8 cellular contexts compared by ENCODE assay signal in the genomic region with DNA sequence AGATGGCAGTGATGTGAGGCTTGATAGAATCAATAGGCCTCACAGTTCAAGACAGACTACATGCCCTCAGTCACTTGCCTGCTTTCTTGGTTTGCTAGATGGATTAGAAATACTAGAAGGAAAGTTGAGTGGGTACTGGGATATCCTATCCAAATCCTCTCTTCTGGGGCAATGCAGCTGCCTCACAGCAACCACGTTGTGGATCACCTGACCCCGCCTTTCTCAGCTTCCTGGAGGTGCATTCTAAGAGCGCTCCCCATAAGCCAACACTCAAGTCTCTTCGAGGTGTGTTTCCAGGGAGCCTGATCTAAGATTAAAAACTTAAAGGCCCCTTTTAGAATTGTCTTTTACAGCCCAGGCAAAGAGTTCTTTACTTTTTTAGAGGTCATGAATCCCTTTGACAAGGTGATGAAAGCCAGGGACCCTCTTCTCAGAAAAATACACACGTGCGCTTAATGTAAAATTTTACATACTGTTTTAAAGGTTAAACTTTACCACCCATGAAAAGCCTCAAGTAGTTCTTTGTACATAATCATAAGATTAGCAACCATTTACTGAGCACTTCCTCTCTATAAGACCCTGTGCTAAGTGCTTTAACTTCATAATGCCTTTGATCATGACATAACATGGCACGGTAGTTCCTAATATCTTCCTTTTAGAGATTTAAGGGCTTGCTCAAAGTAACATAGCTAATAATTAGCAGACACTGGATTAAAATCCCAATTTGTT. TPM values are rescaled to one million over a fixed set of nuclear protein-coding genes. Genes with fewer than 3 reads are reported as not detected.
DNase-seq lines count a peak whose midpoint lies in the region; ATAC-seq and TF ChIP-seq lines count a peak whose summit lies in the region.

No MANE protein-coding gene starts in this region.

- H4K8ac ChIP-seq in H9 (replicated peaks; ENCODE audit: insufficient read length, low read depth, low read length): no peak overlapping the region

- H2BK120ac ChIP-seq in H9 (ENCODE audit: low read depth, low read length, poor library complexity, severe bottlenecking): no peak overlapping the region

- peaks cover 25 to 28% of the 10 kb centered on the region in 2 experiments for H3K4me1 Mint-ChIP-seq in H9
- peaks cover 42% of the 10 kb centered on the region for H3K4me1 Mint-ChIP-seq in central memory CD8-positive, alpha-beta T cell
- peaks cover 33 to 62% (median 53%) of the 10 kb centered on the region in 4 donors for H3K4me1 Mint-ChIP-seq in naive thymus-derived CD8-positive, alpha-beta T cell

- H2AK5ac ChIP-seq in H9 (ENCODE audit: insufficient read length, low read length): no peak overlapping the region

- peaks cover 39 to 46% (median 40%) of the 10 kb centered on the region in 3 experiments for H3K36me3 Mint-ChIP-seq in H9 (ENCODE audit: insufficient read depth in 1 of 3, low read depth in 3 of 3)
- peaks cover 45% of the 10 kb centered on the region for H3K36me3 Mint-ChIP-seq in central memory CD8-positive, alpha-beta T cell (ENCODE audit: insufficient read depth)
- peaks cover 16 to 61% (median 32%) of the 10 kb centered on the region in 3 donors for H3K36me3 Mint-ChIP-seq in naive thymus-derived CD8-positive, alpha-beta T cell

- peak; percentile 4 for ATAC-seq in SK-N-SH treated with all-trans-retinoic acid at 6 μM for 48 hours
- ATAC-seq in central memory CD8-positive, alpha-beta T cell (replicated peaks; ENCODE audit: extremely low read depth, poor library complexity, severe bottlenecking): peak; percentile 15
- ATAC-seq in naive thymus-derived CD8-positive, alpha-beta T cell: peak; percentile 51

- no peak overlapping the region for H3K4ac ChIP-seq in H9 (ENCODE audit: low read depth, low read length)

- no peak overlapping the region for H3K56ac ChIP-seq in H9 (ENCODE audit: insufficient read length, low read depth, low read length)

- H2BK5ac ChIP-seq in H9 (ENCODE audit: insufficient read length, low read length): no peak overlapping the region

- H3K9me3 Mint-ChIP-seq in H9: peaks cover 9 to 13% of the 10 kb centered on the region in 2 experiments
- no peaks in the 10 kb centered on the region for H3K9me3 Mint-ChIP-seq in central memory CD8-positive, alpha-beta T cell
- H3K9me3 Mint-ChIP-seq in naive thymus-derived CD8-positive, alpha-beta T cell: peaks cover 0 to 11% (median 3%) of the 10 kb centered on the region in 9 donors

- H3K4me3 Mint-ChIP-seq in H9: peak overlapping the region; percentile 94 to 100; a peak in 4 of 5 replicates
- peak overlapping the region; percentile 92 for H3K4me3 Mint-ChIP-seq in central memory CD8-positive, alpha-beta T cell
- H3K4me3 Mint-ChIP-seq in naive thymus-derived CD8-positive, alpha-beta T cell: peak overlapping the region; percentile 89 to 98 (median 95)

- H3K27me3 Mint-ChIP-seq in H9 (ENCODE audit: low read depth): no peaks in the 10 kb centered on the region
- no peaks in the 10 kb centered on the region for H3K27me3 Mint-ChIP-seq in central memory CD8-positive, alpha-beta T cell
- H3K27me3 Mint-ChIP-seq in naive thymus-derived CD8-positive, alpha-beta T cell: no peaks in the 10 kb centered on the region

- H2BK20ac ChIP-seq in H9 (ENCODE audit: low read depth, low read length, poor library complexity, severe bottlenecking): peak overlapping the region; percentile 83

- peaks cover 3% of the 10 kb centered on the region for H3K79me1 ChIP-seq in H9 (ENCODE audit: insufficient read depth, low read depth, low read length, poor library complexity, severe bottlenecking)

- H3K14ac ChIP-seq in H9 (ENCODE audit: insufficient read depth, low read length): no peak overlapping the region

- no peak overlapping the region for H3K23ac ChIP-seq in H9 (ENCODE audit: insufficient read length, low read depth, low read length)

- H4K91ac ChIP-seq in H9 (ENCODE audit: insufficient read length, low read depth, low read length): no peak overlapping the region

- peaks cover 30 to 37% (median 35%) of the 10 kb centered on the region in 11 experiments for H3K36me3 ChIP-seq in BLaER1 treated with 17β-estradiol and CSF1 and Interleukin-3, amounts not matched to agents 10 nM and 100 nM

- no peak for TF ChIP-seq CTCF in H9 (conservative IDR thresholded peaks at IDR 0.05)

- no peak for DNase-seq in H9
- no peak for DNase-seq in central memory CD8-positive, alpha-beta T cell (ENCODE audit: low spot score in 2 of 2)
- DNase-seq in naive thymus-derived CD8-positive, alpha-beta T cell: peak in 9 of 10 donors; percentile 12 to 69 (median 28)
- no peak for DNase-seq in NCI-H345 (lab: John Stamatoyannopoulos, UW)
- DNase-seq in NCI-H2029 treated with DMSO at 0.1 percent for 48 hours (lab: John Stamatoyannopoulos, UW): no peak
- DNase-seq in NCI-H128 (lab: John Stamatoyannopoulos, UW; ENCODE audit: unreplicated experiment): no peak

- H2AFZ ChIP-seq in H9 (ENCODE audit: low read length): peak overlapping the region; percentile 23

- H3K79me2 ChIP-seq in H9 (ENCODE audit: insufficient read depth, low read length): peaks cover 15% of the 10 kb centered on the region; the same call in 1 of the 2 replicates

- H3K27me3 ChIP-seq in BLaER1 treated with 17β-estradiol and CSF1 and Interleukin-3, amounts not matched to agents 10 nM and 100 nM: no peaks in the 10 kb centered on the region
- no peaks in the 10 kb centered on the region for H3K27me3 ChIP-seq in H9 (ENCODE audit: insufficient read depth, low read length)

- no peak overlapping the region for H3K18ac ChIP-seq in H9 (ENCODE audit: insufficient read length, low read depth, low read length)

- H3T11ph ChIP-seq in H9 (ENCODE audit: low read length): no peak overlapping the region

- peak overlapping the region; percentile 76 to 93 (median 86) for H3K4me3 ChIP-seq in BLaER1 treated with 17β-estradiol and CSF1 and Interleukin-3, amounts not matched to agents 10 nM and 100 nM

- H3K27ac Mint-ChIP-seq in H9: no peak overlapping the region
- peak overlapping the region; percentile 90 for H3K27ac Mint-ChIP-seq in central memory CD8-positive, alpha-beta T cell (ENCODE audit: low read depth)
- H3K27ac Mint-ChIP-seq in naive thymus-derived CD8-positive, alpha-beta T cell: peak overlapping the region; percentile 93 to 99 (median 98)

- no CpG with 5 or more reads among the region's 7 CpGs for WGBS in H9 (ENCODE audit: extremely low coverage, insufficient read length, low lambda C conversion rate)

- peaks cover 36 to 46% (median 40%) of the 10 kb centered on the region in 10 experiments for H3K4me1 ChIP-seq in BLaER1 treated with 17β-estradiol and CSF1 and Interleukin-3, amounts not matched to agents 10 nM and 100 nM
- peaks cover 2% of the 10 kb centered on the region; the same call in 1 of the 2 replicates for H3K4me1 ChIP-seq in H9 (ENCODE audit: insufficient read depth, low read length)

- H2BK12ac ChIP-seq in H9 (ENCODE audit: insufficient read length, low read depth, low read length): no peak overlapping the region

- H3K9me3 ChIP-seq in BLaER1 treated with 17β-estradiol and CSF1 and Interleukin-3, amounts not matched to agents 10 nM and 100 nM (replicated peaks in 1 of 11): peaks cover 20 to 31% (median 26%) of the 10 kb centered on the region in 11 experiments
- no peaks in the 10 kb centered on the region for H3K9me3 ChIP-seq in H9 (ENCODE audit: control insufficient read depth, low read depth, low read length)

- POLR2A ChIA-PET in naive thymus-derived CD8-positive, alpha-beta T cell (lab: Charles Lee): interaction anchor here (0.6 to 2.4 kb wide), 12 partner anchors 8 to 1063 kb away, joined by 3 to 13 read pairs (median 6); partner anchors contain the start of genes OSTC and PAPSS1

- peak overlapping the region in 10 of 11 experiments; percentile 40 to 96 (median 62); a peak in 13 of 22 replicates for H3K9ac ChIP-seq in BLaER1 treated with 17β-estradiol and CSF1 and Interleukin-3, amounts not matched to agents 10 nM and 100 nM
- no peak overlapping the region for H3K9ac ChIP-seq in H9 (ENCODE audit: extremely low read depth, insufficient read length, low read length)

- peak overlapping the region; percentile 49 to 84 (median 72) for H3K4me2 ChIP-seq in BLaER1 treated with 17β-estradiol and CSF1 and Interleukin-3, amounts not matched to agents 10 nM and 100 nM
- H3K4me2 ChIP-seq in H9 (ENCODE audit: insufficient read depth, insufficient read length, low read length): peak overlapping the region; percentile 86

- H4K20me1 ChIP-seq in BLaER1 treated with 17β-estradiol and CSF1 and Interleukin-3, amounts not matched to agents 10 nM and 100 nM: peaks cover 26 to 36% (median 35%) of the 10 kb centered on the region in 11 experiments
- no peaks in the 10 kb centered on the region for H4K20me1 ChIP-seq in H9 (ENCODE audit: control insufficient read depth, insufficient read depth, insufficient read length)

- no peak overlapping the region for H2BK15ac ChIP-seq in H9 (ENCODE audit: low read depth, low read length)

- H3K23me2 ChIP-seq in H9 (ENCODE audit: insufficient read length, low read depth, low read length, poor library complexity, severe bottlenecking): peaks cover 8% of the 10 kb centered on the region

- H4K5ac ChIP-seq in H9 (ENCODE audit: insufficient read length, low read depth, low read length): no peak overlapping the region

- peak overlapping the region in 10 of 11 experiments; percentile 13 to 95 (median 61); a peak in 16 of 22 replicates for H3K27ac ChIP-seq in BLaER1 treated with 17β-estradiol and CSF1 and Interleukin-3, amounts not matched to agents 10 nM and 100 nM
- no peak overlapping the region for H3K27ac ChIP-seq in H9 (ENCODE audit: insufficient read length, low read depth, low read length)

TF ChIP-seq in SK-N-SH treated with all-trans-retinoic acid at 6 μM for 48 hours, 23 proteins besides CTCF, POLR2A, EP300 and RAD21 (continues in another document):
- TF ChIP-seq ZNF8 (CRISPR knock-in tag; IDR thresholded peaks at IDR 0.05) (no peak), POU6F1 (CRISPR knock-in tag; IDR thresholded peaks at IDR 0.05; ENCODE audit: borderline replicate concordance, low read depth) (no peak), ZNF70 (CRISPR knock-in tag; IDR thresholded peaks at IDR 0.05) (no peak)

RNA-seq across cellular contexts. Expression of gene RPL34, which starts 0.8 kb away (rescaled TPM):
- total RNA-seq in H9 (2021): 1,375 and 1,393 TPM in 2 replicates
- total RNA-seq in naive thymus-derived CD8-positive, alpha-beta T cell: 1,000 to 10,000 TPM; 3,039 to 3,108 TPM
- polyA plus RNA-seq in naive thymus-derived CD8-positive, alpha-beta T cell: 1,000 to 10,000 TPM; 5,254 to 5,901 (median 5,840) TPM

RNA-seq across cellular contexts. Expression of gene OSTC, which starts 30.9 kb away (rescaled TPM):
- total RNA-seq in H9 (2021): 130 and 134 TPM in 2 replicates
- total RNA-seq in naive thymus-derived CD8-positive, alpha-beta T cell: 10 to 100 TPM; 48.2 to 49.6 TPM
- 100 to 1,000 TPM; 102 to 125 (median 110) TPM for polyA plus RNA-seq in naive thymus-derived CD8-positive, alpha-beta T cell

Comparison
In these comparisons a context has a peak if more than half of its experiments do, and no peak if none do; other contexts are left out.
1. DNase-seq: peak in naive thymus-derived CD8-positive, alpha-beta T cell (9 of 10); none in H9 (single experiment), central memory CD8-positive, alpha-beta T cell (0 of 2), NCI-H345 (single experiment), NCI-H2029 treated with DMSO at 0.1 percent for 48 hours (single experiment) and NCI-H128 (single experiment).
2. H3K27ac Mint-ChIP-seq: peak in central memory CD8-positive, alpha-beta T cell (single experiment) and naive thymus-derived CD8-positive, alpha-beta T cell (10 of 10); none in H9 (0 of 3).
3. Peak in every context shown above with its lines, with median percentiles within 50 percentile points of each other: H3K4me3 Mint-ChIP-seq and ATAC-seq.